Comparison of ENCODE assay signal across 37 cellular contexts in genomic region chr17:41767324-41768042, GRCh38. TPM values are rescaled to one million over a fixed set of nuclear protein-coding genes. Genes with fewer than 3 reads are reported as not detected.
"Had no signal": no experiment of that assay in that cellular context is flagged by ENCODE, and none has a peak within 500 bp of the region (broad histone marks: within the 10 kb centered on the region; RNA-seq: fewer than 3 reads in every experiment).

No MANE protein-coding gene starts in this region.

- H3K4me1 Mint-ChIP-seq: activated T-helper 17 cell treated with anti-CD3 and anti-CD28 coated beads, Interleukin-2, amount 50 U/mL, for 72 hours; immature natural killer cell had no signal

- ATAC-seq: activated CD8-positive, alpha-beta T cell treated with anti-CD3 and anti-CD28 coated beads for 36 hours; activated T-cell treated with anti-CD3 and anti-CD28 coated beads, Interleukin-2, amount 50 U/mL, for 4 hours; activated T-helper 17 cell treated with anti-CD3 and anti-CD28 coated beads, Interleukin-2, amount 50 U/mL, for 72 hours; gastrocnemius medialis; left colon had no signal

- DNase-seq: activated B cell treated with CpG ODN at 0.5 μM for 24 hours; activated CD4-positive, alpha-beta T cell treated with anti-CD3 and anti-CD28 coated beads, Interleukin-2, amount 50 U/mL, for 1 hour; activated CD8-positive, alpha-beta T cell treated with anti-CD3 and anti-CD28 coated beads for 36 hours; activated gamma-delta T cell treated with Interleukin-2 at 50 U/mL for 16 hours; activated naive CD4-positive, alpha-beta T cell treated with anti-CD3 and anti-CD28 coated beads, Interleukin-2, amount 50 U/mL, for 16 hours; activated T-cell treated with anti-CD3 and anti-CD28 coated beads, Interleukin-2, amount 50 U/mL, for 4 hours; amniotic stem cell; brain microvascular endothelial cell; dorsolateral prefrontal cortex; effector memory CD4-positive, alpha-beta T cell; erythroblast; gastrocnemius medialis; glutamatergic neuron; immature natural killer cell; kidney; left colon; mammary epithelial cell; naive B cell; occipital lobe; spleen; stimulated activated naive CD4-positive, alpha-beta T cell treated with Interleukin-2 at 50 U/mL for 16 hours; T-helper 1 cell; trophoblast cell; uterus had no signal

- H3K9me3 Mint-ChIP-seq: activated B cell treated with CpG ODN at 0.5 μM for 24 hours; activated CD8-positive, alpha-beta T cell treated with anti-CD3 and anti-CD28 coated beads for 36 hours; activated T-cell treated with anti-CD3 and anti-CD28 coated beads, Interleukin-2, amount 50 U/mL, for 4 hours; activated T-helper 17 cell treated with anti-CD3 and anti-CD28 coated beads, Interleukin-2, amount 50 U/mL, for 72 hours; immature natural killer cell; naive B cell; neural crest cell; T-helper 2 cell treated with Interferon-gamma antibody and Interleukin-4, amounts not matched to agents 5 μg/mL and 100 μg/mL, for 36 hours had no signal

- H3K9me3 ChIP-seq: gastrocnemius medialis, right atrium auricular region, spleen, thoracic aorta, uterus had no signal

- H3K4me1 ChIP-seq: uterus had no signal

- H3K27ac ChIP-seq: brain microvascular endothelial cell, coronary artery, dorsolateral prefrontal cortex, gastrocnemius medialis, hepatocyte, right atrium auricular region, spleen, thoracic aorta, uterus had no signal

- H3K4me2 ChIP-seq: hepatocyte had no signal

- H3K4me3 ChIP-seq: coronary artery, dorsolateral prefrontal cortex, gastrocnemius medialis, hepatocyte, right atrium auricular region, spleen, thoracic aorta, uterus had no signal

- H3K27ac Mint-ChIP-seq: activated B cell treated with CpG ODN at 0.5 μM for 24 hours; activated CD8-positive, alpha-beta T cell treated with anti-CD3 and anti-CD28 coated beads for 36 hours; activated T-helper 17 cell treated with anti-CD3 and anti-CD28 coated beads, Interleukin-2, amount 50 U/mL, for 72 hours; immature natural killer cell; T-helper 2 cell treated with Interferon-gamma antibody and Interleukin-4, amounts not matched to agents 5 μg/mL and 100 μg/mL, for 36 hours had no signal

- H3K27me3 ChIP-seq: brain microvascular endothelial cell, dorsolateral prefrontal cortex, gastrocnemius medialis, hepatocyte, right atrium auricular region, spleen, uterus had no signal

- H3K4me3 Mint-ChIP-seq: activated B cell treated with CpG ODN at 0.5 μM for 24 hours; activated CD8-positive, alpha-beta T cell treated with anti-CD3 and anti-CD28 coated beads for 36 hours; activated T-cell treated with anti-CD3 and anti-CD28 coated beads, Interleukin-2, amount 50 U/mL, for 4 hours; activated T-helper 17 cell treated with anti-CD3 and anti-CD28 coated beads, Interleukin-2, amount 50 U/mL, for 72 hours; immature natural killer cell; neural crest cell; T-helper 2 cell treated with Interferon-gamma antibody and Interleukin-4, amounts not matched to agents 5 μg/mL and 100 μg/mL, for 36 hours had no signal

- H3K36me3 ChIP-seq: uterus had no signal

- H3K27me3 Mint-ChIP-seq: activated B cell treated with CpG ODN at 0.5 μM for 24 hours; activated CD8-positive, alpha-beta T cell treated with anti-CD3 and anti-CD28 coated beads for 36 hours; naive B cell had no signal

- H2AFZ ChIP-seq: hepatocyte had no signal

- H3K36me3 Mint-ChIP-seq: immature natural killer cell had no signal

RNA-seq across cellular contexts. Expression of gene HAP1, which starts 33.0 kb away (rescaled TPM):
- total RNA-seq: subcutaneous adipose tissue had no signal
- polyA plus RNA-seq: immature natural killer cell had no signal

RNA-seq across cellular contexts. Expression of gene GAST, which starts 55.4 kb away (rescaled TPM):
- total RNA-seq: activated B cell treated with CpG ODN at 0.5 μM for 24 hours; activated CD8-positive, alpha-beta T cell treated with anti-CD3 and anti-CD28 coated beads for 36 hours; activated T-cell treated with anti-CD3 and anti-CD28 coated beads, Interleukin-2, amount 50 U/mL, for 4 hours; activated T-helper 17 cell treated with anti-CD3 and anti-CD28 coated beads, Interleukin-2, amount 50 U/mL, for 72 hours; astrocyte; cardiac septum; cerebellum; gastrocnemius medialis; hepatocyte; kidney; left colon; liver; neural crest cell; occipital lobe; pulmonary artery endothelial cell; right atrium auricular region; spleen; subcutaneous adipose tissue; thoracic aorta; uterus had no signal
- polyA plus RNA-seq: immature natural killer cell, liver, spleen had no signal
